In the genomic region with DNA sequence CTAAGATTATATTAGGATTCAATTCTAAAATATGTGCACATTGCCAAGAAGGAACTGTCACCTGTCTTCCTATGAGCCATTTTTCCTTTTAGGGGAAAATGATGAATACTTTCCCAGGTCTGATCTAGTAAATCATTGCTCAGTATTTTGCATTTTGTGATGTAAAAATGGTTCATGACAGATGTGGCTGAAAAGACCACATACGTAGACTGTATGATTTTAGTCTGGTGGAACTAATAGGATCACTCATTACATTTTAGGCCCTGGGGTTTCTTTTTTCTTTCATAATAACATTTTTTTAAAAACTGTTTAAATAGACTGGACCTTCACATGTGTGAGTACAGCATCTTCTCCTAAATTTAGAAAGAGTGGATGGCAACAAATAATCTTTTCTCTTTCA, we compare ENCODE assay signal across 15 cellular contexts.
A peak's percentile ranks its signal among the peaks of the same experiment; 100 is the strongest.
DNase-seq lines count a peak whose midpoint lies in the region; ATAC-seq, FAIRE-seq and TF ChIP-seq lines count a peak whose summit lies in the region.
"Had no signal": no experiment of that assay in that cellular context is flagged by ENCODE, and none has a peak within 500 bp of the region (broad histone marks: within the 10 kb centered on the region; RNA-seq: fewer than 3 reads in every experiment).

No MANE protein-coding gene starts in this region.

- TF ChIP-seq POLR2A in GM12878 (IDR thresholded peaks at IDR 0.05; ENCODE audit: low read depth, low read length) (no peak), breast epithelium (IDR thresholded peaks at IDR 0.05) (no peak)

- H3K36me3 ChIP-seq in GM12878 (ENCODE audit: control insufficient read depth in 2 of 2, insufficient read depth in 2 of 2, low read length in 1 of 2): no peaks in the 10 kb centered on the region
- H3K36me3 ChIP-seq in breast epithelium: no peaks in the 10 kb centered on the region

- TF ChIP-seq CTCF in GM12878 (IDR thresholded peaks at IDR 0.05 in 2 of 3, conservative IDR thresholded peaks at IDR 0.05 in 1 of 3; ENCODE audit: control insufficient read depth in 2 of 3, extremely low read depth in 1 of 3, insufficient read depth in 1 of 3, low read depth in 3 of 3, low read length in 3 of 3) (no peak), breast epithelium (IDR thresholded peaks at IDR 0.05) (no peak)

- RAD21 ChIA-PET in GM12878 (lab: Charles Lee; ENCODE audit: unreplicated experiment): no interaction called here

- POLR2A ChIA-PET in GM12878 (lab: Charles Lee): no interaction called here

- SMC1A ChIA-PET in GM12878 (lab: Charles Lee; ENCODE audit: uncharacterized antibody, unreplicated experiment): interaction anchor here (1.0 to 3.0 kb wide), 2 partner anchors 13 kb away, joined by 3 to 12 read pairs; no protein-coding TSS in a partner anchor

- no TSS peak for BruUV-seq in GM12878 (replicated peaks; lab: Mats Ljungman, UMichigan)

- intact Hi-C loops in GM12878 (cut with micrococcal nuclease; ENCODE audit: unreplicated experiment) (no loop called here), breast epithelium (cut with DNase I; ENCODE audit: low total_unique reads) (no loop called here)

- no peaks in the 10 kb centered on the region; the same call in 2 of the 3 replicates for H3K9me3 ChIP-seq in GM12878 (replicated peaks; ENCODE audit: control insufficient read depth, insufficient read depth, low read length)
- H3K9me3 ChIP-seq in breast epithelium: peaks cover 0 to 4% of the 10 kb centered on the region in 2 donors
- H3K9me3 ChIP-seq: A549 had no signal

- in situ Hi-C loops in GM12878 (cut with MboI): no loop called here

- CTCF ChIA-PET in GM12878 (lab: Yijun Ruan, JAX): interaction anchor here (0.6 kb wide), 1 partner anchor 15 kb away, joined by 3 read pairs; no protein-coding TSS in a partner anchor

- no peak for FAIRE-seq in GM12878 (lab: Jason Lieb, UNC)
- FAIRE-seq: A549 had no signal

- H3K27ac ChIP-seq in GM12878 (ENCODE audit: control insufficient read depth, insufficient read depth) (no peak overlapping the region), breast epithelium (no peak overlapping the region)
- H3K27ac ChIP-seq: A549, C4-2B had no signal

- no peak overlapping the region for H3K9ac ChIP-seq in GM12878 (ENCODE audit: control insufficient read depth, insufficient read depth, low read length)

- DNase-seq in GM12878 (ENCODE audit: low read depth, low spot score) (no peak), ecto neural progenitor cell (ENCODE audit: low spot score) (no peak), breast epithelium (ENCODE audit: low spot score in 2 of 2) (no peak), mucosa of gallbladder (ENCODE audit: low spot score) (no peak)
- DNase-seq: DMS153, H9, NCI-H187, NCI-H226, NCI-H526 treated with DMSO at 0.1 percent for 48 hours, SIG-M5 had no signal

- WGBS in GM12878 (ENCODE audit: insufficient coverage, insufficient replicate concordance, low lambda C conversion rate, missing lambda C conversion rate): 88% methylated on average over 1 of the region's 1 CpG

- no peak overlapping the region for H3K4me3 ChIP-seq in GM12878
- H3K4me3 ChIP-seq in breast epithelium: no peak overlapping the region
- H3K4me3 ChIP-seq: A549 had no signal

- no peak for TF ChIP-seq RAD21 in GM12878 (IDR thresholded peaks at IDR 0.05; ENCODE audit: insufficient read depth, low read depth, low read length)

- H3K79me2 ChIP-seq in GM12878 (ENCODE audit: control insufficient read depth, insufficient read depth, low read length): no peaks in the 10 kb centered on the region

- H3K27me3 ChIP-seq in GM12878 (replicated peaks in 1 of 2; ENCODE audit: control insufficient read depth in 2 of 2, insufficient read depth in 2 of 2, low read length in 1 of 2) (no peaks in the 10 kb centered on the region), breast epithelium (no peaks in the 10 kb centered on the region)

- no peak overlapping the region for H3K4me2 ChIP-seq in GM12878 (ENCODE audit: control insufficient read depth, insufficient read depth)
- H3K4me2 ChIP-seq: A549 had no signal

- no peak overlapping the region for H2AFZ ChIP-seq in GM12878 (ENCODE audit: control insufficient read depth, low read depth, low read length)

- H3K4me1 ChIP-seq in GM12878 (ENCODE audit: control insufficient read depth, insufficient read depth, low read length) (no peaks in the 10 kb centered on the region), breast epithelium (no peaks in the 10 kb centered on the region)
- H3K4me1 ChIP-seq: A549 had no signal

- H4K20me1 ChIP-seq in GM12878 (ENCODE audit: control insufficient read depth, insufficient read depth): no peaks in the 10 kb centered on the region

- ATAC-seq in GM18508 (IDR thresholded peaks at IDR 0.05; ENCODE audit: insufficient read depth, unreplicated experiment) (peak; percentile 75), GM19467 (IDR thresholded peaks at IDR 0.05; ENCODE audit: unreplicated experiment) (peak; percentile 66), HG03139 (IDR thresholded peaks at IDR 0.05; ENCODE audit: unreplicated experiment) (peak; percentile 70), GM12878 (peak; percentile 72)
- ATAC-seq: A549 had no signal

- TF ChIP-seq EP300 in GM12878 (IDR thresholded peaks at IDR 0.05; ENCODE audit: borderline replicate concordance in 1 of 2, control insufficient read depth in 1 of 2, low read depth in 2 of 2, low read length in 2 of 2): no peak

TF ChIP-seq in GM12878, 131 proteins besides CTCF, POLR2A, EP300 and RAD21:
- no peak for TF ChIP-seq TBL1XR1 (IDR thresholded peaks at IDR 0.05; ENCODE audit: low read depth, low read length)
- no peak for TF ChIP-seq CBFB (IDR thresholded peaks at IDR 0.05; ENCODE audit: low read depth)
- TF ChIP-seq ATF3 (IDR thresholded peaks at IDR 0.05; ENCODE audit: borderline replicate concordance, extremely low read depth, low read depth, low read length): no peak
- no peak for TF ChIP-seq RCOR1 (conservative IDR thresholded peaks at IDR 0.05; ENCODE audit: low read depth, low read length)
- no peak for TF ChIP-seq RFX5 (IDR thresholded peaks at IDR 0.05; ENCODE audit: low read depth, low read length)
- no peak for TF ChIP-seq BRCA1 (IDR thresholded peaks at IDR 0.05; ENCODE audit: low read depth, low read length)
- no peak for TF ChIP-seq ZNF217 (IDR thresholded peaks at IDR 0.05)
- TF ChIP-seq BCL11A (IDR thresholded peaks at IDR 0.05; ENCODE audit: low read depth, low read length): no peak
- TF ChIP-seq IRF5 (IDR thresholded peaks at IDR 0.05; ENCODE audit: borderline replicate concordance): no peak
- TF ChIP-seq HCFC1 (IDR thresholded peaks at IDR 0.05; ENCODE audit: low read length): no peak
- no peak for TF ChIP-seq SUZ12 (IDR thresholded peaks at IDR 0.05; ENCODE audit: unreplicated experiment)
- no peak for TF ChIP-seq MXI1 (IDR thresholded peaks at IDR 0.05; ENCODE audit: low read depth, low read length)
- TF ChIP-seq MLLT1 (IDR thresholded peaks at IDR 0.05): no peak
- TF ChIP-seq MEF2A (IDR thresholded peaks at IDR 0.05; ENCODE audit: insufficient read depth, low read depth, low read length): no peak
